ENCODE assay signal across 8 cellular contexts in the genomic region with DNA sequence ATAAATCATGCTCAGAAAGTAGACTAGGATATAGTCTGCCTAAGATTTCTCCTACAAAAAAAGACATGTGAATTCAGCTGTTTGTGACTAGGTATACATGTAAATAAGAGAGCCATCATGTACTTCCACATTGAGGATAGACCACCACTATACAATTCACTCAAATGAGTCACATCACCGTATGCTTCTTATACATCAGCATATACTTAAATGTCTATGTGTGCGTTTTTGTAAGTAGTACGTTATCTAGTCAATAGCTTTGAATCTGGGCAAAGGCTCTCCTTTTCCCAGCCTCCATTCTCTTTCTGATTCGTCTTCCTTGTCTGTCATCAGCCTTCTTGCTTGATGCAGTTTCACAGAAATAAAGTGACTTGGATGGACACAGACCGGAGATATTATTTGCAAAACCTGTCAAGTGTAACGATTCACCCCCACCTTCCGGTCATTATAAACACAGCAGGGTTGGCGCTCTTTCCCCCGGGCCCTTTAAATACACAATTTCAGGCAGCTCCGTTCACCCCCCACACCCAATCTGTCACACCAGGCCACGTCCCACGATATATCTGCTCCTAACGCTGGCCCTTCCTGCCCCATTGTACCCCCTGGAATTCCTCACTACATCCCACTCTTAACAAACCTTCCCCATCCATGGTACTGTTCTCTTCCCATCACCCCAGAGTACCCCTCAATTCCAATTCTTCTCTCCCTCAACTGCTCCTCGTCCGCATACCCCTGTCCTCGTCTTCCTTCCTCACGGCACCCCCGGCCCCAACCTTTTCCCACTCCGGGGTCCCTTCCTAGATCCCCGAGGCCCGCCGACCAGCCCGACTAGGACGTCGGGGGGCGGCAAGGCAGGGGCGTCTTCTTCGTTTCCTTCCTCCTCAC. TPM values are rescaled to one million over a fixed set of nuclear protein-coding genes. Genes with fewer than 3 reads are reported as not detected.
DNase-seq lines count a peak whose midpoint lies in the region; ATAC-seq and TF ChIP-seq lines count a peak whose summit lies in the region.

No MANE protein-coding gene starts in this region.

- POLR2A ChIA-PET in activated naive CD8-positive, alpha-beta T cell treated with anti-CD3 and anti-CD28 coated beads, Interleukin-2, amount 10 ng/mL, durations not matched to agents 7 days and 5 days (lab: Charles Lee), result interaction anchor here (0.6 to 4.4 kb wide), 10 partner anchors 12 to 256 kb away, joined by 3 to 46 read pairs (median 7); partner anchors contain the start of genes DNM3, METTL13 and PRRC2C

- H3K36me3 Mint-ChIP-seq in activated naive CD8-positive, alpha-beta T cell treated with anti-CD3 and anti-CD28 coated beads, Interleukin-2, amount 10 ng/mL, durations not matched to agents 7 days and 5 days, result peaks cover 16% of the 10 kb centered on the region

- no peaks in the 10 kb centered on the region for H3K9me3 Mint-ChIP-seq in activated naive CD8-positive, alpha-beta T cell treated with anti-CD3 and anti-CD28 coated beads, Interleukin-2, amount 10 ng/mL, durations not matched to agents 7 days and 5 days

- H3K36me3 ChIP-seq in SJCRH30 (no peaks in the 10 kb centered on the region), heart right ventricle (peaks cover 0 to 24% (median 13%) of the 10 kb centered on the region in 9 donors)

- H3K27ac Mint-ChIP-seq in activated naive CD8-positive, alpha-beta T cell treated with anti-CD3 and anti-CD28 coated beads, Interleukin-2, amount 10 ng/mL, durations not matched to agents 7 days and 5 days, result peak overlapping the region; percentile 97

- peaks cover 41% of the 10 kb centered on the region for H3K4me1 Mint-ChIP-seq in activated naive CD8-positive, alpha-beta T cell treated with anti-CD3 and anti-CD28 coated beads, Interleukin-2, amount 10 ng/mL, durations not matched to agents 7 days and 5 days

- no peaks in the 10 kb centered on the region for H3K9me3 ChIP-seq in SJCRH30 (replicated peaks)
- H3K9me3 ChIP-seq in heart right ventricle, result no peaks in the 10 kb centered on the region

- H3K4me1 ChIP-seq in SJCRH30 (peaks cover 7% of the 10 kb centered on the region), heart right ventricle (peaks cover 3 to 62% (median 27%) of the 10 kb centered on the region in 9 donors)

- ATAC-seq in GM19455 (IDR thresholded peaks at IDR 0.05; ENCODE audit: unreplicated experiment) (peak; percentile 18), heart right ventricle (peak; percentile 27 to 67 (median 51))
- peak; percentile 30 for ATAC-seq in activated naive CD8-positive, alpha-beta T cell treated with anti-CD3 and anti-CD28 coated beads, Interleukin-2, amount 10 ng/mL, durations not matched to agents 7 days and 5 days (ENCODE audit: low read depth)

- H3K27me3 ChIP-seq in SJCRH30 (no peaks in the 10 kb centered on the region), heart right ventricle (no peaks in the 10 kb centered on the region)

- WGBS in heart right ventricle, 2 donors, result 1% methylated on average over 28 of the region's 28 CpGs

- H3K27me3 Mint-ChIP-seq in activated naive CD8-positive, alpha-beta T cell treated with anti-CD3 and anti-CD28 coated beads, Interleukin-2, amount 10 ng/mL, durations not matched to agents 7 days and 5 days, result no peaks in the 10 kb centered on the region

- H3K27ac ChIP-seq in SJCRH30 (peak overlapping the region; percentile 87), heart right ventricle (peak overlapping the region; percentile 85 to 97 (median 94))

- intact Hi-C loops in heart right ventricle (cut with DNase I), result loop anchor here in 3 of 10 donors (2.0 to 5.0 kb wide), 3 partner anchors 36 to 94 kb away; partner anchors contain the start of gene METTL13 (in 1 of the 3)

- peak overlapping the region; percentile 100 for H3K4me3 Mint-ChIP-seq in activated naive CD8-positive, alpha-beta T cell treated with anti-CD3 and anti-CD28 coated beads, Interleukin-2, amount 10 ng/mL, durations not matched to agents 7 days and 5 days

- TF ChIP-seq CTCF in heart right ventricle (IDR thresholded peaks at IDR 0.05), result peak in 7 of 9 donors; percentile 21 to 42 (median 29)

- peak overlapping the region; percentile 74 for H3K4me3 ChIP-seq in SJCRH30
- peak overlapping the region; percentile 68 to 99 (median 89) for H3K4me3 ChIP-seq in heart right ventricle

- peak in 8 of 14 donors; percentile 19 to 77 (median 60) for DNase-seq in C1 segment of cervical spinal cord (lab: John Stamatoyannopoulos, UW)
- DNase-seq in HuH-7 (ENCODE audit: low spot score), result peak; percentile 37
- DNase-seq in SJCRH30, result peak; percentile 30 to 48
- no peak for DNase-seq in activated naive CD8-positive, alpha-beta T cell treated with anti-CD3 and anti-CD28 coated beads, Interleukin-2, amount 10 ng/mL, durations not matched to agents 7 days and 5 days
- DNase-seq in heart right ventricle, result peak in 1 of 2 donors; percentile 53
- peak; percentile 67 for DNase-seq in pons (ENCODE audit: low spot score)
- DNase-seq in occipital lobe (lab: John Stamatoyannopoulos, UW), result no peak

RNA-seq across cellular contexts. Expression of gene VAMP4, which starts 0.6 kb away (rescaled TPM):
- 5.3 and 9.3 TPM in 2 replicates for total RNA-seq in SJCRH30 (2014; rRNA removed; shearing (Covaris generic))
- 10 to 100 TPM; 17.5 to 20.8 TPM for total RNA-seq in activated naive CD8-positive, alpha-beta T cell treated with anti-CD3 and anti-CD28 coated beads, Interleukin-2, amount 10 ng/mL, durations not matched to agents 7 days and 5 days
- 10 to 100 TPM in 5 of 10 donors, 1 to 10 TPM in 5; 6.6 to 12.5 (median 9.2) TPM for total RNA-seq in heart right ventricle
- polyA plus RNA-seq in heart right ventricle, result 1 to 10 TPM; 4.1 to 6.1 TPM
- 22.3 TPM for total RNA-seq in occipital lobe

RNA-seq across cellular contexts. Expression of gene METTL13, which starts 40.2 kb away (rescaled TPM):
- 29.0 and 29.2 TPM in 2 replicates for total RNA-seq in SJCRH30 (2014; rRNA removed; shearing (Covaris generic))
- total RNA-seq in activated naive CD8-positive, alpha-beta T cell treated with anti-CD3 and anti-CD28 coated beads, Interleukin-2, amount 10 ng/mL, durations not matched to agents 7 days and 5 days, result 10 to 100 TPM; 36.9 to 38.7 TPM
- total RNA-seq in heart right ventricle (10 to 100 TPM; 12.9 to 20.2 (median 16.5) TPM), occipital lobe (20.9 TPM)
- 10 to 100 TPM in 1 of 2 donors, 1 to 10 TPM in 1; 3.2 to 18.9 TPM for polyA plus RNA-seq in heart right ventricle

Comparison
In these comparisons a context has a peak if more than half of its experiments do, and no peak if none do; other contexts are left out.
1. DNase-seq: peak in C1 segment of cervical spinal cord (8 of 14), HuH-7 (single experiment), SJCRH30 (2 of 2) and pons (single experiment); none in activated naive CD8-positive, alpha-beta T cell treated with anti-CD3 and anti-CD28 coated beads, Interleukin-2, amount 10 ng/mL, durations not matched to agents 7 days and 5 days (single experiment) and occipital lobe (single experiment).
2. Peak in every context shown above with its lines, with median percentiles within 50 percentile points of each other: ATAC-seq.